1 cellular context compared by ENCODE assay signal in genomic region chr18:11947214-11948119, GRCh38.
TF ChIP-seq lines count a peak whose summit lies in the region.

No MANE protein-coding gene starts in this region.

TF ChIP-seq in GM12878, 131 proteins besides CTCF, POLR2A, EP300 and RAD21 (continued from another document and continues in another):
- TF ChIP-seq ZBTB11 (CRISPR knock-in tag; IDR thresholded peaks at IDR 0.05) (no peak), PAX5 (IDR thresholded peaks at IDR 0.05; ENCODE audit: borderline replicate concordance, low read depth, low read length) (no peak), ZNF687 (IDR thresholded peaks at IDR 0.05) (no peak), TCF12 (IDR thresholded peaks at IDR 0.05; ENCODE audit: low read depth, low read length) (0 out of 2 replicates have a peak, but pooled peaks have one; percentile 36), ZNF217 (IDR thresholded peaks at IDR 0.05) (no peak), SREBF2 (IDR thresholded peaks at IDR 0.05; ENCODE audit: low read length) (no peak), MAX (IDR thresholded peaks at IDR 0.05; ENCODE audit: low read depth, low read length) (no peak), NFYA (IDR thresholded peaks at IDR 0.05; ENCODE audit: borderline replicate concordance, low read depth, low read length) (no peak), ATF3 (IDR thresholded peaks at IDR 0.05; ENCODE audit: borderline replicate concordance, extremely low read depth, low read depth, low read length) (no peak), STAT3 (IDR thresholded peaks at IDR 0.05; ENCODE audit: low read depth, low read length) (no peak), CHD1 (IDR thresholded peaks at IDR 0.05; ENCODE audit: low read depth, low read length) (no peak), ATF2 (IDR thresholded peaks at IDR 0.05; ENCODE audit: low read length) (no peak), DPF2 (IDR thresholded peaks at IDR 0.05) (peak; percentile 51), MXI1 (IDR thresholded peaks at IDR 0.05; ENCODE audit: low read depth, low read length) (no peak), ATF7 (IDR thresholded peaks at IDR 0.05; ENCODE audit: low read depth) (no peak), SKIL (IDR thresholded peaks at IDR 0.05; ENCODE audit: low read depth, poor library complexity, severe bottlenecking) (peak; percentile 83), RB1 (IDR thresholded peaks at IDR 0.05; ENCODE audit: borderline replicate concordance) (no peak), HDAC6 (IDR thresholded peaks at IDR 0.05; ENCODE audit: unreplicated experiment) (no peak), REST (IDR thresholded peaks at IDR 0.05; ENCODE audit: low read depth, low read length) (no peak), CREM (IDR thresholded peaks at IDR 0.05; ENCODE audit: low read depth) (peak; percentile 46; the same call in 1 of the 2 replicates), RFX5 (IDR thresholded peaks at IDR 0.05; ENCODE audit: low read depth, low read length) (no peak), PKNOX1 (IDR thresholded peaks at IDR 0.05) (peak; percentile 96), BHLHE40 (IDR thresholded peaks at IDR 0.05; ENCODE audit: borderline replicate concordance in 1 of 2, low read depth in 2 of 2, low read length in 1 of 2) (no peak; a peak in 1 of 4 replicates), ZNF207 (IDR thresholded peaks at IDR 0.05; ENCODE audit: borderline replicate concordance) (no peak), USF1 (IDR thresholded peaks at IDR 0.05; ENCODE audit: borderline replicate concordance, extremely low read length, insufficient read depth, low read depth, low read length) (no peak), USF2 (IDR thresholded peaks at IDR 0.05; ENCODE audit: borderline replicate concordance, low read depth, low read length) (no peak), E4F1 (IDR thresholded peaks at IDR 0.05; ENCODE audit: borderline replicate concordance, partially characterized antibody) (no peak), RAD51 (IDR thresholded peaks at IDR 0.05) (no peak), NR2C2 (IDR thresholded peaks at IDR 0.05; ENCODE audit: borderline replicate concordance, control insufficient read depth, insufficient read length, low read depth) (no peak), MLLT1 (IDR thresholded peaks at IDR 0.05) (no peak), SMARCA5 (IDR thresholded peaks at IDR 0.05) (no peak), NFIC (IDR thresholded peaks at IDR 0.05; ENCODE audit: low read depth, low read length) (no peak), EED (IDR thresholded peaks at IDR 0.05; ENCODE audit: low read depth) (no peak), SRF (IDR thresholded peaks at IDR 0.05; ENCODE audit: low read depth in 2 of 2, low read length in 2 of 2) (peak in 1 of 2 experiments; percentile 76; a peak in 2 of 4 replicates)
